In the genomic region with DNA sequence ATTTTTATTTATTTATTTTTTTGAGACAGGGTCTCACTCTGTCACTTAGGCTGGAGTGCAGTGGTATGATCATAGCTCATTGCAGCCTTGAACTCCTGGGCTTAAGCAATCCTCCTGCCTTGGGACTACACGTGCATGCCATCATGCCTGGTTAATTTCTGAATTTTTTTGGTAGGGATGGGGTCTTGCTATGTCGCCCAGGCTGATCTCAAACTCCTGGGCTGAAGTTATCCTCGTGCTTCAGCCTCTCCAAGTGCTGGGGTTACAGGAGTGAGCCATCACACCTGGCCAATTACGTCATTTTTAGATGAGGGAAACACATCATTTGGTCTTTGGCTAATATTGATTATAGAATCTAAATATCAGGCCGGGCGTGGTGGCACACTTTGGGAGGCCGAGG, we compare ENCODE assay signal across 37 cellular contexts. TPM values are rescaled to one million over a fixed set of nuclear protein-coding genes. Genes with fewer than 3 reads are reported as not detected.
DNase-seq lines count a peak whose midpoint lies in the region; ATAC-seq, FAIRE-seq and TF ChIP-seq lines count a peak whose summit lies in the region.
"Had no signal": no experiment of that assay in that cellular context is flagged by ENCODE, and none has a peak within 500 bp of the region (broad histone marks: within the 10 kb centered on the region; RNA-seq: fewer than 3 reads in every experiment).

No MANE protein-coding gene starts in this region.

- SMC1A ChIA-PET in GM12878 (lab: Charles Lee; ENCODE audit: uncharacterized antibody, unreplicated experiment), result no interaction called here

- no peaks in the 10 kb centered on the region for H3K36me3 Mint-ChIP-seq in nephron progenitor cell (ENCODE audit: low read depth)
- H3K36me3 Mint-ChIP-seq: CD14-positive monocyte; CD4-positive, alpha-beta memory T cell; CD4-positive, CD25-positive, alpha-beta regulatory T cell; CD8-positive, alpha-beta memory T cell; CD8-positive, alpha-beta T cell had no signal

- H3K4me2 ChIP-seq in HepG2 (ENCODE audit: low read depth, low read length) (no peak overlapping the region), GM12878 (ENCODE audit: control insufficient read depth, insufficient read depth) (no peak overlapping the region)
- H3K4me2 ChIP-seq: A549; BLaER1; BLaER1 treated with 17β-estradiol and CSF1 and Interleukin-3, amounts not matched to agents 10 nM and 100 nM had no signal

- intact Hi-C loops in HepG2 (cut with micrococcal nuclease; ENCODE audit: unreplicated experiment) (no loop called here), right lobe of liver (cut with DNase I) (no loop called here), GM12878 (cut with micrococcal nuclease; ENCODE audit: unreplicated experiment) (no loop called here), esophagus muscularis mucosa (cut with DNase I) (no loop called here)

- H3K4me1 ChIP-seq in HepG2 (ENCODE audit: insufficient read depth, low read length) (peaks cover 7% of the 10 kb centered on the region), right lobe of liver (no peaks in the 10 kb centered on the region), HEK293 (ENCODE audit: control insufficient read depth, insufficient read depth, low read length) (no peaks in the 10 kb centered on the region), GM12878 (ENCODE audit: control insufficient read depth, insufficient read depth, low read length) (no peaks in the 10 kb centered on the region), esophagus muscularis mucosa (no peaks in the 10 kb centered on the region)
- H3K4me1 ChIP-seq: A549, BE2C, BLaER1, Caco-2 had no signal

- TF ChIP-seq RAD21 in HepG2 (CRISPR knock-in tag; IDR thresholded peaks at IDR 0.05), result no peak
- TF ChIP-seq RAD21 in GM12878 (IDR thresholded peaks at IDR 0.05; ENCODE audit: insufficient read depth, low read depth, low read length), result no peak

- in situ Hi-C loops in HepG2 (cut with HindIII; ENCODE audit: extremely low pct_ligation_motif_present, low pct_unique_long_range_greater_than_20kb) (no loop called here), GM12878 (cut with MboI) (no loop called here)

- H3K9me3 Mint-ChIP-seq in nephron progenitor cell, result no peaks in the 10 kb centered on the region
- H3K9me3 Mint-ChIP-seq: CD4-positive, alpha-beta memory T cell; CD4-positive, alpha-beta T cell; CD8-positive, alpha-beta T cell had no signal

- RAD21 ChIA-PET in GM12878 (lab: Charles Lee; ENCODE audit: unreplicated experiment), result no interaction called here

- H3K36me3 ChIP-seq in HepG2 (replicated peaks in 1 of 2; ENCODE audit: control insufficient read depth in 1 of 2, insufficient read depth in 2 of 2, low read length in 2 of 2) (no peaks in the 10 kb centered on the region), right lobe of liver (no peaks in the 10 kb centered on the region), HEK293 (ENCODE audit: control insufficient read depth in 2 of 2, insufficient read depth in 1 of 2, low read length in 2 of 2) (no peaks in the 10 kb centered on the region), GM12878 (ENCODE audit: control insufficient read depth in 2 of 2, insufficient read depth in 2 of 2, low read length in 1 of 2) (no peaks in the 10 kb centered on the region), esophagus muscularis mucosa (no peaks in the 10 kb centered on the region)
- H3K36me3 ChIP-seq: BE2C; BLaER1; BLaER1 treated with 17β-estradiol and CSF1 and Interleukin-3, amounts not matched to agents 10 nM and 100 nM had no signal

- no peaks in the 10 kb centered on the region for H3K9me3 ChIP-seq in HepG2 (ENCODE audit: low read length)
- H3K9me3 ChIP-seq in right lobe of liver, result no peaks in the 10 kb centered on the region
- H3K9me3 ChIP-seq in HEK293 (ENCODE audit: control insufficient read depth, insufficient read depth, low read depth, low read length), result no peaks in the 10 kb centered on the region
- no peaks in the 10 kb centered on the region for H3K9me3 ChIP-seq in GM12878 (replicated peaks; ENCODE audit: control insufficient read depth, insufficient read depth, low read length)
- no peaks in the 10 kb centered on the region for H3K9me3 ChIP-seq in esophagus muscularis mucosa
- H3K9me3 ChIP-seq: A549, BE2C, BLaER1, Caco-2 had no signal

- CTCF ChIA-PET in HepG2 (lab: Yijun Ruan, JAX; ENCODE audit: low intra/inter-chr PET ratio, low total read pairs) (no interaction called here), HEK293 (lab: Yijun Ruan, JAX) (interaction anchor here (0.7 kb wide), 1 partner anchor 38 kb away, joined by 3 read pairs; no protein-coding TSS in a partner anchor), GM12878 (lab: Yijun Ruan, JAX) (no interaction called here)

- TF ChIP-seq EP300 in HepG2 (IDR thresholded peaks at IDR 0.05; ENCODE audit: low read depth in 2 of 2, low read length in 2 of 2), result no peak
- no peak for TF ChIP-seq EP300 in HepG2 (CRISPR knock-in tag; IDR thresholded peaks at IDR 0.05; ENCODE audit: borderline replicate concordance)
- TF ChIP-seq EP300 in GM12878 (IDR thresholded peaks at IDR 0.05; ENCODE audit: borderline replicate concordance in 1 of 2, control insufficient read depth in 1 of 2, low read depth in 2 of 2, low read length in 2 of 2), result no peak
- TF ChIP-seq EP300 in esophagus muscularis mucosa (IDR thresholded peaks at IDR 0.05), result no peak

- TF ChIP-seq CTCF in HepG2 (CRISPR knock-in tag; IDR thresholded peaks at IDR 0.05) (no peak), right lobe of liver (IDR thresholded peaks at IDR 0.05) (no peak), HEK293 (tag by site-specific recombination; IDR thresholded peaks at IDR 0.05) (no peak), GM12878 (IDR thresholded peaks at IDR 0.05 in 2 of 3, conservative IDR thresholded peaks at IDR 0.05 in 1 of 3; ENCODE audit: control insufficient read depth in 2 of 3, extremely low read depth in 1 of 3, insufficient read depth in 1 of 3, low read depth in 3 of 3, low read length in 3 of 3) (no peak), esophagus muscularis mucosa (IDR thresholded peaks at IDR 0.05) (no peak), nephron progenitor cell (IDR thresholded peaks at IDR 0.05) (no peak)

- DNase-seq in HepG2 (ENCODE audit: low spot score), result no peak
- no peak for DNase-seq in right lobe of liver
- no peak for DNase-seq in GM12878 (ENCODE audit: low read depth, low spot score)
- peak; percentile 29 for DNase-seq in esophagus muscularis mucosa (ENCODE audit: extremely low spot score)
- no peak for DNase-seq in nephron progenitor cell
- DNase-seq in activated CD4-positive, CD25-positive, alpha-beta regulatory T cell (lab: John Stamatoyannopoulos, UW), result no peak
- no peak for DNase-seq in activated naive CD4-positive, alpha-beta T cell (lab: John Stamatoyannopoulos, UW)
- DNase-seq: 8988T; ACHN; AML-193; BE2C; C1 segment of cervical spinal cord; Caco-2; Calu3; CD4-positive, alpha-beta memory T cell; CD4-positive, alpha-beta T cell; CD4-positive, CD25-positive, alpha-beta regulatory T cell; CD8-positive, alpha-beta memory T cell; CD8-positive, alpha-beta T cell; COR-L47; DMS 273 treated with DMSO at 0.1 percent for 48 hours; DMS153; DMS53; DMS79; DMS79 treated with DMSO at 0.1 percent for 48 hours; DND-41; EL had no signal

- H4K20me1 ChIP-seq in HepG2 (ENCODE audit: insufficient read depth, low read length) (no peaks in the 10 kb centered on the region), GM12878 (ENCODE audit: control insufficient read depth, insufficient read depth) (no peaks in the 10 kb centered on the region)
- H4K20me1 ChIP-seq: BLaER1; BLaER1 treated with 17β-estradiol and CSF1 and Interleukin-3, amounts not matched to agents 10 nM and 100 nM had no signal

- no peaks in the 10 kb centered on the region for H3K79me2 ChIP-seq in HepG2 (ENCODE audit: insufficient read depth, low read length)
- H3K79me2 ChIP-seq in GM12878 (ENCODE audit: control insufficient read depth, insufficient read depth, low read length), result no peaks in the 10 kb centered on the region

- H3K27ac Mint-ChIP-seq in nephron progenitor cell, result no peak overlapping the region
- H3K27ac Mint-ChIP-seq: B cell; CD4-positive, alpha-beta memory T cell; CD4-positive, alpha-beta T cell; CD4-positive, CD25-positive, alpha-beta regulatory T cell; CD8-positive, alpha-beta memory T cell; CD8-positive, alpha-beta T cell had no signal

- H3K27ac ChIP-seq in HepG2 (ENCODE audit: extremely low read length, insufficient read depth, low read length) (no peak overlapping the region), right lobe of liver (no peak overlapping the region), HEK293 (ENCODE audit: extremely low read depth, low read depth, low read length) (no peak overlapping the region), GM12878 (ENCODE audit: control insufficient read depth, insufficient read depth) (no peak overlapping the region), esophagus muscularis mucosa (replicated peaks in 1 of 4) (no peak overlapping the region)
- H3K27ac ChIP-seq: 22Rv1; A549; BLaER1; BLaER1 treated with 17β-estradiol and CSF1 and Interleukin-3, amounts not matched to agents 10 nM and 100 nM; C4-2B had no signal

- H3K4me3 Mint-ChIP-seq in nephron progenitor cell, result no peak overlapping the region
- H3K4me3 Mint-ChIP-seq: B cell; CD14-positive monocyte; CD4-positive, alpha-beta memory T cell; CD4-positive, alpha-beta T cell; CD4-positive, CD25-positive, alpha-beta regulatory T cell; CD8-positive, alpha-beta memory T cell; CD8-positive, alpha-beta T cell had no signal

- H3K27me3 Mint-ChIP-seq in nephron progenitor cell (ENCODE audit: low read depth, poor library complexity), result peaks cover 11% of the 10 kb centered on the region
- H3K27me3 Mint-ChIP-seq: CD4-positive, CD25-positive, alpha-beta regulatory T cell had no signal

- H3K9ac ChIP-seq in HepG2 (ENCODE audit: insufficient read depth, low read depth, low read length) (no peak overlapping the region), GM12878 (ENCODE audit: control insufficient read depth, insufficient read depth, low read length) (no peak overlapping the region)
- H3K9ac ChIP-seq: BLaER1; BLaER1 treated with 17β-estradiol and CSF1 and Interleukin-3, amounts not matched to agents 10 nM and 100 nM had no signal

- H2AFZ ChIP-seq in HepG2 (ENCODE audit: low read length), result no peak overlapping the region
- H2AFZ ChIP-seq in GM12878 (ENCODE audit: control insufficient read depth, low read depth, low read length), result no peak overlapping the region

- BruUV-seq in HepG2 (replicated peaks; lab: Mats Ljungman, UMichigan) (no TSS peak), GM12878 (replicated peaks; lab: Mats Ljungman, UMichigan) (no TSS peak)

- H3K4me3 ChIP-seq in HepG2 (replicated peaks in 1 of 3; ENCODE audit: insufficient read depth in 1 of 3, low read depth in 2 of 3, low read length in 3 of 3), result no peak overlapping the region
- H3K4me3 ChIP-seq in right lobe of liver, result no peak overlapping the region
- no peak overlapping the region for H3K4me3 ChIP-seq in HEK293 (ENCODE audit: low read depth, low read length)
- no peak overlapping the region for H3K4me3 ChIP-seq in GM12878
- H3K4me3 ChIP-seq in esophagus muscularis mucosa, result no peak overlapping the region
- H3K4me3 ChIP-seq: A549; BLaER1; BLaER1 treated with 17β-estradiol and CSF1 and Interleukin-3, amounts not matched to agents 10 nM and 100 nM had no signal

- 37% methylated on average over 7 of the region's 7 CpGs for WGBS in HepG2 (ENCODE audit: low lambda C conversion rate)
- 68% methylated on average over 7 of the region's 7 CpGs for WGBS in right lobe of liver (ENCODE audit: insufficient coverage, low coverage, low lambda C conversion rate, missing lambda C conversion rate)
- 32% methylated on average over 7 of the region's 7 CpGs for WGBS in GM12878 (ENCODE audit: insufficient coverage, insufficient replicate concordance, low lambda C conversion rate, missing lambda C conversion rate)
- WGBS in esophagus muscularis mucosa, result 82% methylated on average over 7 of the region's 7 CpGs

- H3K4me1 Mint-ChIP-seq in nephron progenitor cell, result peaks cover 5% of the 10 kb centered on the region
- H3K4me1 Mint-ChIP-seq: CD4-positive, alpha-beta memory T cell; CD4-positive, CD25-positive, alpha-beta regulatory T cell; CD8-positive, alpha-beta memory T cell had no signal

- ATAC-seq in HepG2 (no peak), right lobe of liver (no peak), GM12878 (no peak)
- ATAC-seq: A549; CD8-positive, alpha-beta T cell had no signal

- POLR2A ChIA-PET in HepG2 (lab: Yijun Ruan, JAX), result no interaction called here
- POLR2A ChIA-PET in HEK293 (lab: Yijun Ruan, JAX), result no interaction called here
- POLR2A ChIA-PET in GM12878 (lab: Charles Lee), result no interaction called here

- H3K27me3 ChIP-seq in HepG2 (ENCODE audit: control insufficient read depth in 1 of 2, insufficient read depth in 2 of 2, low read length in 2 of 2), result no peaks in the 10 kb centered on the region
- no peaks in the 10 kb centered on the region for H3K27me3 ChIP-seq in right lobe of liver
- no peaks in the 10 kb centered on the region for H3K27me3 ChIP-seq in GM12878 (replicated peaks in 1 of 2; ENCODE audit: control insufficient read depth in 2 of 2, insufficient read depth in 2 of 2, low read length in 1 of 2)
- no peaks in the 10 kb centered on the region for H3K27me3 ChIP-seq in esophagus muscularis mucosa
- H3K27me3 ChIP-seq: BE2C; BLaER1; BLaER1 treated with 17β-estradiol and CSF1 and Interleukin-3, amounts not matched to agents 10 nM and 100 nM had no signal

- TF ChIP-seq POLR2A in HepG2 (IDR thresholded peaks at IDR 0.05; ENCODE audit: insufficient read depth in 1 of 2, low read depth in 2 of 2, low read length in 2 of 2) (no peak), right lobe of liver (IDR thresholded peaks at IDR 0.05) (no peak), GM12878 (IDR thresholded peaks at IDR 0.05; ENCODE audit: low read depth, low read length) (no peak), esophagus muscularis mucosa (IDR thresholded peaks at IDR 0.05; ENCODE audit: low read depth) (no peak)

- FAIRE-seq in HepG2 (lab: Jason Lieb, UNC) (no peak), GM12878 (lab: Jason Lieb, UNC) (no peak)
- FAIRE-seq: A204.1, A549, D721Med had no signal

RNA-seq across cellular contexts. Expression of a gene that starts 32.1 kb away (rescaled TPM):
- total RNA-seq in HepG2 (2016; rRNA removed; fragmentation: Illumina TruSeq; extraction: Trizol) (3.4 and 3.5 TPM in 2 replicates), right lobe of liver (10 to 100 TPM in 1 of 6 experiments, 1 to 10 TPM in 4, under 1 TPM in 1; 0.81 to 22.5 (median 2.4) TPM), GM12878 (2014; rRNA removed) (22.8 and 24.2 TPM in 2 replicates), GM12878 (2014; rRNA removed; fragmentation: Illumina TruSeq; extraction: Trizol) (20.9 and 22.0 TPM in 2 replicates), GM12878 (2021) (49.4 and 49.9 TPM in 2 replicates), esophagus muscularis mucosa (1 to 10 TPM; 4.1 to 6.5 (median 4.8) TPM)
- 0.18 and 0.20 TPM in 2 replicates for total RNA-seq in HepG2 (2016; cell fraction: cytosol; rRNA removed; fragmentation: Illumina TruSeq; extraction: Trizol; ENCODE audit: low read depth)
- total RNA-seq in HepG2 (2016; cell fraction: insoluble cytoplasmic fraction; rRNA removed; fragmentation: Illumina TruSeq; extraction: Trizol), result 3.4 TPM in 2 replicates
- total RNA-seq in HepG2 (2016; cell fraction: membrane; rRNA removed; fragmentation: Illumina TruSeq; extraction: Trizol), result 1.1 TPM in 2 replicates
- 2.5 and 2.8 TPM in 2 replicates for total RNA-seq in HepG2 (2016; cell fraction: nucleus; rRNA removed; fragmentation: Illumina TruSeq; extraction: Trizol)
- polyA plus RNA-seq in HepG2 (2011; rRNA removed) (2.5 and 2.6 TPM in 2 replicates), GM12878 (2011; rRNA removed) (16.8 and 16.9 TPM in 2 replicates), GM12878 (2014; fragmentation: Illumina TruSeq; extraction: Trizol) (19.8 and 23.7 TPM in 2 replicates), GM12878 (2014; fragmentation: Nextera tagmentation; extraction: Ambion mirVana) (100 to 1,000 TPM in 1 of 2 experiments, 10 to 100 TPM in 1; 46.3 to 119 TPM), GM12878 (2014; rRNA removed) (19.6 and 19.7 TPM in 2 replicates), GM12878 (2016; fragmentation: Nextera tagmentation; extraction: Ambion mirVana) (10 to 100 TPM; 30.2 to 32.3 TPM)
- polyA plus RNA-seq in HepG2 (2011; cell fraction: cytosol; rRNA removed), result 1.2 and 1.4 TPM in 2 replicates
- polyA plus RNA-seq in HepG2 (2011; cell fraction: nucleus; rRNA removed), result 2.9 TPM in 2 replicates
- polyA plus RNA-seq in HepG2 (2012), result 1.4 and 2.9 TPM in 2 replicates
- 0.12 and 0.15 TPM in 2 replicates for polyA plus RNA-seq in HepG2 (2016; cell fraction: cytosol; fragmentation: Illumina TruSeq; extraction: Trizol; ENCODE audit: low read depth)
- 3.1 and 3.8 TPM in 2 replicates for polyA plus RNA-seq in HepG2 (2016; cell fraction: insoluble cytoplasmic fraction; fragmentation: Illumina TruSeq; extraction: Trizol; ENCODE audit: low read depth)
- 0.39 and 0.47 TPM in 2 replicates for polyA plus RNA-seq in HepG2 (2016; cell fraction: membrane; fragmentation: Illumina TruSeq; extraction: Trizol; ENCODE audit: low read depth)
- polyA plus RNA-seq in HepG2 (2016; cell fraction: nucleus; fragmentation: Illumina TruSeq; extraction: Trizol; ENCODE audit: insufficient read depth, low read depth), result 4.1 and 4.3 TPM in 2 replicates
- polyA minus RNA-seq in HepG2 (2011; rRNA and poly(A)+ RNA removed; ENCODE audit: low replicate concordance), result 2.9 and 3.1 TPM in 2 replicates
- 3.3 and 4.1 TPM in 2 replicates for polyA minus RNA-seq in HepG2 (2011; cell fraction: cytosol; rRNA and poly(A)+ RNA removed)
- polyA minus RNA-seq in HepG2 (2011; cell fraction: nucleus; rRNA and poly(A)+ RNA removed), result 2.1 and 3.0 TPM in 2 replicates
- total RNA-seq in GM12878 (2013; cell fraction: nucleolus; rRNA removed), result 29.1 and 31.1 TPM in 2 replicates
- polyA plus RNA-seq in GM12878 (2011; ENCODE audit: low read depth), result 6.2 TPM
- polyA plus RNA-seq in GM12878 (2011; cell fraction: cytosol; rRNA removed), result 6.8 and 9.5 TPM in 2 replicates
- polyA plus RNA-seq in GM12878 (2011; cell fraction: nucleus; rRNA removed), result 13.9 and 18.1 TPM in 2 replicates
- polyA plus RNA-seq in GM12878 (2012), result 14.1 and 20.0 TPM in 2 replicates
- polyA minus RNA-seq in GM12878 (2011; rRNA and poly(A)+ RNA removed), result 11.8 and 15.6 TPM in 2 replicates
- polyA minus RNA-seq in GM12878 (2011; cell fraction: cytosol; rRNA and poly(A)+ RNA removed), result 10.8 TPM in 2 replicates
- polyA minus RNA-seq in GM12878 (2011; cell fraction: nucleus; rRNA and poly(A)+ RNA removed), result 12.8 and 22.2 TPM in 2 replicates
